Comparison of ENCODE assay signal across 1 cellular context in the genomic region with DNA sequence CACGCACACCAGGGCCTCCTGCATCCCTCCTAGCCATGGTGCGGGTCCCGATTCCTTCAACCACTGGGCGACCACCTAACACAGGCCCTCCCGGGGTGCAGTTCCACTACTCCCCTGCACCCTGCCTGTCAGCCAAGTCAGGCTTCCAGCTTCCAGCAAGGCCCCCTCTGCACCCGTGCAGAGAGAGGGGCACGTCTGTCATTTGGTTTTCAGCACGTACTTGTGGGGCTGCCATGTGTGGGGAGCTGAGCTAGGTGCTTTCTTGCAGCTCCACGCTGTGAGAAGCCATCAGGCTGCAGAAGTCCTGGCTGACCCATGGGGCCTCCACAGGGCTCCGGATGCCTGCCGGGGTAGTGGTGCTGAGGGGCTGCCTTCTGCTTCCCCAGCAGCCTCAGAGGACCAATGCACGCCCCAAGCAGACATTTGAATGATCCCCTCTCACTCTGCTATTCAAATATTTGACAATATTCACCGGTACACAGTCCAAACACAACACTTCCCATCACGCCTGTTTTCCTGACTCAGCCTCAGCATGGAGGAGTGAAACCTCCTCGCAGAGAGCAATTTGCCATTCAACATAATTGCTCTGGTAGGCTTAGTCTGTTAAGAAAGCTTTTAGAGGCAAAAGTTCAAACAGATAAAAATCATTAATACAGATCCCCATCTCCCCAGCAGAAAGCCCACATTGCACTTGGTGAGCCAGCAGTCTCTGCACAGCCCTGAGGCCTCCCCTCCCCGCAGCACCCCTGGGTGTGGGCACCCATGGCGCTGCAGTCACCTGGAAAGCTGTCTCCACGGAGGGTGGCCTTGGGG.
TF ChIP-seq lines count a peak whose summit lies in the region.

No MANE protein-coding gene starts in this region.

TF ChIP-seq in neural cell, 6 proteins besides CTCF, POLR2A, EP300 and RAD21:
- no peak for TF ChIP-seq REST (IDR thresholded peaks at IDR 0.05; ENCODE audit: borderline replicate concordance)
- TF ChIP-seq POLR2AphosphoS5 (IDR thresholded peaks at IDR 0.05), result peak; percentile 97
- TF ChIP-seq SMC3 (conservative IDR thresholded peaks at IDR 0.05; ENCODE audit: poor library complexity), result peak; percentile 48
- TF ChIP-seq MXI1 (conservative IDR thresholded peaks at IDR 0.05; ENCODE audit: poor library complexity, severe bottlenecking), result no peak
- no peak for TF ChIP-seq TAF1 (IDR thresholded peaks at IDR 0.05; ENCODE audit: low read depth)
- no peak for TF ChIP-seq EZH2 (IDR thresholded peaks at IDR 0.05; ENCODE audit: borderline replicate concordance, insufficient read depth, low read length, poor library complexity, severe bottlenecking)
